ENCODE assay signal across 1 cellular context in genomic region chr1:38418195-38419030, GRCh38.
TF ChIP-seq lines count a peak whose summit lies in the region.

No MANE protein-coding gene starts in this region.

TF ChIP-seq in K562, 482 proteins besides CTCF, POLR2A, EP300 and RAD21 (continued from another document):
- TF ChIP-seq THRB (CRISPR knock-in tag; conservative IDR thresholded peaks at IDR 0.05) = 0 out of 2 replicates have a peak, but pooled peaks have one; percentile 46
- no peak for TF ChIP-seq CBX5 (IDR thresholded peaks at IDR 0.05; ENCODE audit: borderline replicate concordance, low read depth)
- TF ChIP-seq DNMT1 (IDR thresholded peaks at IDR 0.05) = no peak
- 0 out of 3 replicates have a peak, but pooled peaks of 1 of the 2 experiments have one; percentile 14 for TF ChIP-seq CBX3 (IDR thresholded peaks at IDR 0.05; ENCODE audit: borderline replicate concordance in 1 of 2, low read length in 2 of 2)
- TF ChIP-seq FOXJ2 (tag; IDR thresholded peaks at IDR 0.05) = no peak
- TF ChIP-seq ATF3 (IDR thresholded peaks at IDR 0.05) = no peak
- no peak for TF ChIP-seq ATF3 (CRISPR knock-in tag; conservative IDR thresholded peaks at IDR 0.05)
- peak; percentile 94 for TF ChIP-seq NFIC (IDR thresholded peaks at IDR 0.05)
- TF ChIP-seq TRIM24 (IDR thresholded peaks at IDR 0.05) = peak in 1 of 2 experiments; percentile 13; a peak in 1 of 4 replicates
- TF ChIP-seq FUS (optimal IDR thresholded peaks at IDR 0.05; ENCODE audit: low read depth, low read length) = no peak
- TF ChIP-seq ETV5 (CRISPR knock-in tag; IDR thresholded peaks at IDR 0.05; ENCODE audit: low read depth) = 0 out of 2 replicates have a peak, but pooled peaks have one; percentile 36
- TF ChIP-seq ZNF165 (CRISPR knock-in tag; IDR thresholded peaks at IDR 0.05; ENCODE audit: borderline replicate concordance) = 0 out of 2 replicates have a peak, but pooled peaks have one; percentile 50
- 0 out of 4 replicates have a peak, but pooled peaks of 1 of the 2 experiments have one; percentile 21 for TF ChIP-seq TEAD1 (CRISPR knock-in tag; IDR thresholded peaks at IDR 0.05)
- TF ChIP-seq NCOR1 (IDR thresholded peaks at IDR 0.05) = peak; percentile 73
- TF ChIP-seq TAL1 (IDR thresholded peaks at IDR 0.05) = peak; percentile 82
- TF ChIP-seq TEAD4 (IDR thresholded peaks at IDR 0.05; ENCODE audit: low read length) = peak; percentile 89
- TF ChIP-seq TEAD4 (CRISPR knock-in tag; IDR thresholded peaks at IDR 0.05; ENCODE audit: borderline replicate concordance) = no peak
- 0 out of 2 replicates have a peak, but pooled peaks have one; percentile 36 for TF ChIP-seq ETV1 (tag; conservative IDR thresholded peaks at IDR 0.05; ENCODE audit: low read depth)
- TF ChIP-seq TOE1 (IDR thresholded peaks at IDR 0.05; ENCODE audit: borderline replicate concordance) = no peak
- TF ChIP-seq TOE1 (CRISPR knock-in tag; IDR thresholded peaks at IDR 0.05; ENCODE audit: borderline replicate concordance, low read depth) = no peak
- peak; percentile 66 for TF ChIP-seq ZBTB40 (IDR thresholded peaks at IDR 0.05)
- no peak for TF ChIP-seq ZBTB40 (CRISPR knock-in tag; IDR thresholded peaks at IDR 0.05)
- peak; percentile 93 for TF ChIP-seq GATA2 (CRISPR knock-in tag; IDR thresholded peaks at IDR 0.05)
- TF ChIP-seq ZNF766 (CRISPR knock-in tag; conservative IDR thresholded peaks at IDR 0.05) = 0 out of 2 replicates have a peak, but pooled peaks have one; percentile 23
- peak; percentile 47; the same call in 1 of the 2 replicates for TF ChIP-seq STAT5A (IDR thresholded peaks at IDR 0.05; ENCODE audit: borderline replicate concordance, low read length)
- TF ChIP-seq CCNT2 (IDR thresholded peaks at IDR 0.05; ENCODE audit: borderline replicate concordance, extremely low read depth, insufficient read length, low read depth, low read length) = peak; percentile 32
- peak in 1 of 2 experiments; percentile 61; a peak in 1 of 4 replicates for TF ChIP-seq ARNT (IDR thresholded peaks at IDR 0.05)
- peak; percentile 52; the same call in 1 of the 2 replicates for TF ChIP-seq JUND (IDR thresholded peaks at IDR 0.05; ENCODE audit: borderline replicate concordance, low read depth, low read length)
- no peak; the same call in 2 of the 3 replicates for TF ChIP-seq JUND (tag; IDR thresholded peaks at IDR 0.05; ENCODE audit: borderline replicate concordance, low read depth, low read length)
- TF ChIP-seq FOXP1 (CRISPR knock-in tag; IDR thresholded peaks at IDR 0.05) = no peak
- TF ChIP-seq ZBTB26 (CRISPR knock-in tag; IDR thresholded peaks at IDR 0.05) = 0 out of 2 replicates have a peak, but pooled peaks have one; percentile 55
- TF ChIP-seq RCOR1 (IDR thresholded peaks at IDR 0.05; ENCODE audit: borderline replicate concordance in 1 of 2, low read depth in 2 of 2, low read length in 2 of 2) = peak in 1 of 2 experiments; percentile 97; a peak in 2 of 4 replicates
